12 cellular contexts compared by ENCODE assay signal in genomic region chr10:93079663-93080349, GRCh38. TPM values are rescaled to one million over a fixed set of nuclear protein-coding genes. Genes with fewer than 3 reads are reported as not detected.
DNase-seq lines count a peak whose midpoint lies in the region; ATAC-seq, FAIRE-seq and TF ChIP-seq lines count a peak whose summit lies in the region.
"Had no signal": no experiment of that assay in that cellular context is flagged by ENCODE, and none has a peak within 500 bp of the region (broad histone marks: within the 10 kb centered on the region; RNA-seq: fewer than 3 reads in every experiment).

No MANE protein-coding gene starts in this region.

- H3K9me3 ChIP-seq in CD8-positive, alpha-beta memory T cell (ENCODE audit: low read length): no peaks in the 10 kb centered on the region
- H3K9me3 ChIP-seq in OCI-LY3 (ENCODE audit: insufficient read depth, low read length): no peaks in the 10 kb centered on the region
- H3K9me3 ChIP-seq in endodermal cell (ENCODE audit: control insufficient read depth, low read length): no peaks in the 10 kb centered on the region
- no peaks in the 10 kb centered on the region for H3K9me3 ChIP-seq in sigmoid colon
- no peaks in the 10 kb centered on the region for H3K9me3 ChIP-seq in body of pancreas

- peak overlapping the region; percentile 90 for H3K4me2 ChIP-seq in OCI-LY3 (ENCODE audit: low read length)

- no peak overlapping the region for H2AFZ ChIP-seq in OCI-LY3 (ENCODE audit: low read depth, low read length)

- no peaks in the 10 kb centered on the region for H3K4me1 ChIP-seq in CD8-positive, alpha-beta memory T cell (ENCODE audit: insufficient read depth, low read length)
- H3K4me1 ChIP-seq in OCI-LY3 (ENCODE audit: low read length) (peaks cover 12% of the 10 kb centered on the region), endodermal cell (ENCODE audit: control insufficient read depth, insufficient read depth, low read length) (no peaks in the 10 kb centered on the region), sigmoid colon (peaks cover 0 to 7% (median 5%) of the 10 kb centered on the region in 4 donors), body of pancreas (peaks cover 5% of the 10 kb centered on the region)

- no peaks in the 10 kb centered on the region for H3K9me3 Mint-ChIP-seq in CD8-positive, alpha-beta memory T cell
- H3K9me3 Mint-ChIP-seq in endodermal cell: no peaks in the 10 kb centered on the region
- H3K9me3 Mint-ChIP-seq in nephron progenitor cell: no peaks in the 10 kb centered on the region

- no peak overlapping the region for H3K4me3 ChIP-seq in CD8-positive, alpha-beta memory T cell (ENCODE audit: low read length)
- peak overlapping the region; percentile 69 for H3K4me3 ChIP-seq in OCI-LY3 (ENCODE audit: low read length)
- no peak overlapping the region for H3K4me3 ChIP-seq in endodermal cell (ENCODE audit: low read length)
- H3K4me3 ChIP-seq in sigmoid colon: no peak overlapping the region
- no peak overlapping the region for H3K4me3 ChIP-seq in body of pancreas
- H3K4me3 ChIP-seq: BLaER1 treated with 17β-estradiol and CSF1 and Interleukin-3, amounts not matched to agents 10 nM and 100 nM had no signal

- TF ChIP-seq CTCF in OCI-LY3 (IDR thresholded peaks at IDR 0.05; ENCODE audit: low read depth, low read length) (no peak), endodermal cell (conservative IDR thresholded peaks at IDR 0.05) (no peak), nephron progenitor cell (IDR thresholded peaks at IDR 0.05) (no peak), sigmoid colon (IDR thresholded peaks at IDR 0.05) (no peak), body of pancreas (IDR thresholded peaks at IDR 0.05) (no peak)

- DNase-seq in CD8-positive, alpha-beta memory T cell: no peak
- DNase-seq in endodermal cell (peak; percentile 75), nephron progenitor cell (no peak), urothelium cell line (ENCODE audit: low spot score) (no peak), sigmoid colon (no peak), body of pancreas (no peak)
- DNase-seq: NCI-H1105 had no signal

- peaks cover 11 to 14% (median 11%) of the 10 kb centered on the region in 3 donors for H3K4me1 Mint-ChIP-seq in CD8-positive, alpha-beta memory T cell
- H3K4me1 Mint-ChIP-seq in endodermal cell: peaks cover 17% of the 10 kb centered on the region
- peaks cover 61% of the 10 kb centered on the region for H3K4me1 Mint-ChIP-seq in nephron progenitor cell

- H3K36me3 ChIP-seq in CD8-positive, alpha-beta memory T cell (ENCODE audit: insufficient read depth, low read length): no peaks in the 10 kb centered on the region
- H3K36me3 ChIP-seq in OCI-LY3 (replicated peaks; ENCODE audit: low read depth, low read length) (no peaks in the 10 kb centered on the region), endodermal cell (ENCODE audit: control insufficient read depth, insufficient read depth, low read length) (peaks cover 36% of the 10 kb centered on the region), sigmoid colon (no peaks in the 10 kb centered on the region), body of pancreas (replicated peaks in 1 of 2; ENCODE audit: insufficient read depth in 1 of 2, low read depth in 2 of 2) (no peaks in the 10 kb centered on the region)
- H3K36me3 ChIP-seq: BLaER1 treated with 17β-estradiol and CSF1 and Interleukin-3, amounts not matched to agents 10 nM and 100 nM had no signal

- POLR2A ChIA-PET in CD8-positive, alpha-beta memory T cell (lab: Charles Lee): no interaction called here

- no peaks in the 10 kb centered on the region for H4K20me1 ChIP-seq in OCI-LY3 (ENCODE audit: insufficient read depth, low read length)

- no peak overlapping the region for H3K27ac Mint-ChIP-seq in CD8-positive, alpha-beta memory T cell
- H3K27ac Mint-ChIP-seq in endodermal cell (peak overlapping the region; percentile 81), nephron progenitor cell (peak overlapping the region; percentile 80)

- no peak for FAIRE-seq in urothelium cell line (lab: Jason Lieb, UNC)
- FAIRE-seq: bronchial epithelial cell had no signal

- no peak overlapping the region for H3K27ac ChIP-seq in CD8-positive, alpha-beta memory T cell (ENCODE audit: low read depth, low read length)
- no peak overlapping the region for H3K27ac ChIP-seq in OCI-LY3 (ENCODE audit: low read length)
- H3K27ac ChIP-seq in endodermal cell (ENCODE audit: low read depth, low read length): no peak overlapping the region
- no peak overlapping the region for H3K27ac ChIP-seq in sigmoid colon
- no peak overlapping the region for H3K27ac ChIP-seq in body of pancreas
- H3K27ac ChIP-seq: BLaER1 treated with 17β-estradiol and CSF1 and Interleukin-3, amounts not matched to agents 10 nM and 100 nM had no signal

- peaks cover 27 to 56% of the 10 kb centered on the region in 2 donors for H3K27me3 Mint-ChIP-seq in CD8-positive, alpha-beta memory T cell
- peaks cover 12% of the 10 kb centered on the region for H3K27me3 Mint-ChIP-seq in endodermal cell (ENCODE audit: insufficient read depth)
- H3K27me3 Mint-ChIP-seq in nephron progenitor cell (ENCODE audit: low read depth, poor library complexity): peaks cover 45% of the 10 kb centered on the region

- CTCF ChIA-PET in CD8-positive, alpha-beta memory T cell (lab: Charles Lee): interaction anchor here (0.8 to 1.6 kb wide), 3 partner anchors 9 to 273 kb away, joined by 3 to 5 read pairs (median 4); no protein-coding TSS in a partner anchor

- no peaks in the 10 kb centered on the region for H3K79me2 ChIP-seq in OCI-LY3 (ENCODE audit: low read length)

- intact Hi-C loops in sigmoid colon (cut with DNase I): loop anchor here (10.0 kb wide), 1 partner anchor 205 kb away; no protein-coding TSS in a partner anchor
- intact Hi-C loops in body of pancreas (cut with DNase I): loop anchor here (10.0 kb wide), 1 partner anchor 205 kb away; no protein-coding TSS in a partner anchor

- H3K27me3 ChIP-seq in CD8-positive, alpha-beta memory T cell (ENCODE audit: insufficient read depth, low read length, poor library complexity, severe bottlenecking): peaks cover 13% of the 10 kb centered on the region
- H3K27me3 ChIP-seq in OCI-LY3 (ENCODE audit: low read depth, low read length) (0 out of 2 replicates have a peak, but pooled peaks cover 3% of the 10 kb centered on the region), endodermal cell (ENCODE audit: control insufficient read depth, insufficient read depth, low read length, poor library complexity, severe bottlenecking) (no peaks in the 10 kb centered on the region), sigmoid colon (peaks cover 6 to 48% (median 17%) of the 10 kb centered on the region in 3 donors), body of pancreas (peaks cover 0 to 6% of the 10 kb centered on the region in 2 donors)

- no peak for ATAC-seq in HG02973 (IDR thresholded peaks at IDR 0.05; ENCODE audit: unreplicated experiment)
- no peak for ATAC-seq in body of pancreas

- no peak for TF ChIP-seq EP300 in sigmoid colon (IDR thresholded peaks at IDR 0.05)

- WGBS in endodermal cell (ENCODE audit: insufficient coverage in 1 of 2, insufficient read length in 1 of 2), 2 experiments: 83 to 87% methylated on average over 8 to 9 of the region's 9 CpGs
- 70 to 74% methylated on average over 9 of the region's 9 CpGs for WGBS in sigmoid colon, 2 donors
- WGBS in body of pancreas, 2 donors: 38 to 45% methylated on average over 9 of the region's 9 CpGs

- peak overlapping the region in 5 of 7 donors; percentile 29 to 70 (median 46) for H3K4me3 Mint-ChIP-seq in CD8-positive, alpha-beta memory T cell
- H3K4me3 Mint-ChIP-seq in endodermal cell (no peak overlapping the region), nephron progenitor cell (no peak overlapping the region)

- no peaks in the 10 kb centered on the region for H3K36me3 Mint-ChIP-seq in CD8-positive, alpha-beta memory T cell
- H3K36me3 Mint-ChIP-seq in endodermal cell (ENCODE audit: low read depth): peaks cover 29% of the 10 kb centered on the region
- H3K36me3 Mint-ChIP-seq in nephron progenitor cell (ENCODE audit: low read depth): no peaks in the 10 kb centered on the region

- no peak overlapping the region for H3K9ac ChIP-seq in OCI-LY3 (ENCODE audit: low read length)
- no peak overlapping the region for H3K9ac ChIP-seq in endodermal cell (ENCODE audit: extremely low read depth, low read length, poor library complexity, severe bottlenecking)
- H3K9ac ChIP-seq: BLaER1 treated with 17β-estradiol and CSF1 and Interleukin-3, amounts not matched to agents 10 nM and 100 nM had no signal

- TF ChIP-seq POLR2A in sigmoid colon (IDR thresholded peaks at IDR 0.05) (no peak), body of pancreas (IDR thresholded peaks at IDR 0.05) (no peak)

RNA-seq across cellular contexts. Expression of gene CYP26A1, which starts 6.1 kb away (rescaled TPM):
- total RNA-seq in CD8-positive, alpha-beta memory T cell: not detected
- polyA plus RNA-seq in CD8-positive, alpha-beta memory T cell: not detected
- total RNA-seq in endodermal cell (100 to 1,000 TPM; 800 to 857 TPM), sigmoid colon (not detected), body of pancreas (1 to 10 TPM in 1 of 2 donors, not detected in 1; 5.6 TPM)
- 184 TPM for polyA plus RNA-seq in endodermal cell (2013, experiment 1 of 2)
- polyA plus RNA-seq in endodermal cell (2013, experiment 2 of 2): 223 TPM
- polyA plus RNA-seq in sigmoid colon: not detected
- total RNA-seq: bronchial epithelial cell, epithelial cell of proximal tubule had no signal

RNA-seq across cellular contexts. Expression of gene CYP26C1, which starts 19.2 kb away (rescaled TPM):
- total RNA-seq in CD8-positive, alpha-beta memory T cell: not detected
- polyA plus RNA-seq in CD8-positive, alpha-beta memory T cell: not detected
- under 1 TPM; 0.35 to 0.44 TPM for total RNA-seq in endodermal cell
- 57.5 TPM for polyA plus RNA-seq in endodermal cell (2013, experiment 1 of 2)
- 36.3 TPM for polyA plus RNA-seq in endodermal cell (2013, experiment 2 of 2)
- total RNA-seq in sigmoid colon: under 1 TPM in 1 of 4 donors, not detected in 3; 0.14 TPM
- under 1 TPM in 1 of 3 donors, not detected in 2; 0.03 TPM for polyA plus RNA-seq in sigmoid colon
- total RNA-seq in body of pancreas: under 1 TPM; 0.33 to 0.52 TPM

Comparison
In these comparisons a context has a peak if more than half of its experiments do, and no peak if none do; other contexts are left out.
1. H3K27ac Mint-ChIP-seq: peak in endodermal cell (single experiment) and nephron progenitor cell (single experiment); none in CD8-positive, alpha-beta memory T cell (0 of 8).
2. H3K4me3 Mint-ChIP-seq: peak in CD8-positive, alpha-beta memory T cell (5 of 7); none in endodermal cell (single experiment) and nephron progenitor cell (single experiment).
3. RNA of gene CYP26A1, which starts 6.1 kb away (total RNA-seq): 800 to 857 TPM in endodermal cell; 5.6 TPM in body of pancreas, not detected in CD8-positive, alpha-beta memory T cell and not detected in sigmoid colon; every median in the first group is over 100 times any median in the second.